9 cellular contexts compared by ENCODE assay signal in the genomic region with DNA sequence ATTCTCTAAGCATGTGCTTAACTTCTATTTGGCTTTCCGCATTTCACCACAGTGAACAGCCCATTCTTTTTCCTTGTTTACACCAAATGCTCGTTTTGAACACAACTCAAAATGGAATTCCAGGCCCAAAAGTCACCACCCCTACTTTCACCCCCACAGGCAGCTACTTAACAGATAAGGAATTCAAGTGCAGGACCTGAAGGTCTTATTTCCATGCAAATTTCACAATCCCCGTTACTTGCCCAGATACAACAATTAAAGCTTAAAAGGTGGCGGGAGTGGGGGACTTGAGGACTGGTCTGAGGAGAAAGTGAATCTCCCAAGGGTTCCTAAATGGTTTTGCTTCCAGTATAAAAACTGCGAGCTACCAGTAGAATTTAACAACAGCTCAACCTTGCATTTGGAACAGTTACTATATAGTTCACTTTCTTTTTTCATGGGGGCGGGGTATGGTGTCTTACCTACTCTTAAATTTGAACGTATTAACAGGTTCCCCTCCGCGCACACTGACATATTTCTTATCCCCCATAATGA. TPM values are rescaled to one million over a fixed set of nuclear protein-coding genes. Genes with fewer than 3 reads are reported as not detected.
A peak's percentile ranks its signal among the peaks of the same experiment; 100 is the strongest.
DNase-seq lines count a peak whose midpoint lies in the region; ATAC-seq and TF ChIP-seq lines count a peak whose summit lies in the region.
"Had no signal": no experiment of that assay in that cellular context is flagged by ENCODE, and none has a peak within 500 bp of the region (broad histone marks: within the 10 kb centered on the region; RNA-seq: fewer than 3 reads in every experiment).

No MANE protein-coding gene starts in this region.

- no peak for TF ChIP-seq POLR2A in sigmoid colon (IDR thresholded peaks at IDR 0.05)

- CTCF ChIA-PET in activated B cell treated with CpG ODN at 0.5 μM for 24 hours (lab: Charles Lee): interaction anchor here (0.8 to 1.7 kb wide), 3 partner anchors 9 to 28 kb away, joined by 3 to 5 read pairs (median 4); no protein-coding TSS in a partner anchor

- peak overlapping the region; percentile 91 for H3K4me3 Mint-ChIP-seq in activated B cell treated with CpG ODN at 0.5 μM for 24 hours

- no peak for TF ChIP-seq EP300 in sigmoid colon (IDR thresholded peaks at IDR 0.05)

- H3K9me3 ChIP-seq in heart right ventricle: peaks cover 0 to 9% (median 0%) of the 10 kb centered on the region in 11 donors
- no peaks in the 10 kb centered on the region for H3K9me3 ChIP-seq in sigmoid colon

- H3K27ac Mint-ChIP-seq in activated B cell treated with CpG ODN at 0.5 μM for 24 hours: peak overlapping the region; percentile 84

- intact Hi-C loops in activated B cell treated with CpG ODN at 0.5 μM for 24 hours (cut with micrococcal nuclease): loop anchor here (1.0 to 5.0 kb wide), 6 partner anchors 24 to 1870 kb away; partner anchors contain the start of genes AMDHD1, CRADD, FGD6 and SNRPF
- intact Hi-C loops in heart right ventricle (cut with DNase I): no loop called here
- intact Hi-C loops in sigmoid colon (cut with DNase I): loop anchor here (5.0 kb wide), 1 partner anchor 210 kb away; no protein-coding TSS in a partner anchor

- H3K9me3 Mint-ChIP-seq in activated B cell treated with CpG ODN at 0.5 μM for 24 hours: no peaks in the 10 kb centered on the region

- peaks cover 20% of the 10 kb centered on the region for H3K4me1 Mint-ChIP-seq in activated B cell treated with CpG ODN at 0.5 μM for 24 hours

- peaks cover 0 to 55% (median 18%) of the 10 kb centered on the region in 7 donors for H3K27me3 ChIP-seq in heart right ventricle
- H3K27me3 ChIP-seq in sigmoid colon: no peaks in the 10 kb centered on the region

- H3K36me3 ChIP-seq in heart right ventricle: no peaks in the 10 kb centered on the region
- no peaks in the 10 kb centered on the region for H3K36me3 ChIP-seq in sigmoid colon

- H3K27me3 Mint-ChIP-seq in activated B cell treated with CpG ODN at 0.5 μM for 24 hours: no peaks in the 10 kb centered on the region

- H3K4me1 ChIP-seq in heart right ventricle (peaks cover 0 to 14% (median 9%) of the 10 kb centered on the region in 9 donors), sigmoid colon (peaks cover 0 to 13% (median 7%) of the 10 kb centered on the region in 4 donors)

- peaks cover 2% of the 10 kb centered on the region for H3K36me3 Mint-ChIP-seq in activated B cell treated with CpG ODN at 0.5 μM for 24 hours (ENCODE audit: low read depth)

- ATAC-seq in GM18868 (IDR thresholded peaks at IDR 0.05; ENCODE audit: unreplicated experiment) (peak; percentile 18), activated B cell treated with CpG ODN at 0.5 μM for 24 hours (ENCODE audit: low read depth) (no peak), heart right ventricle (peak in 2 of 8 donors; percentile 6 to 14), GM21619 (IDR thresholded peaks at IDR 0.05; ENCODE audit: unreplicated experiment) (no peak), GM21515 (IDR thresholded peaks at IDR 0.05; ENCODE audit: unreplicated experiment) (no peak), HG03460 (IDR thresholded peaks at IDR 0.05; ENCODE audit: unreplicated experiment) (no peak)

- 28 to 42% methylated on average over 9 of the region's 9 CpGs for WGBS in heart right ventricle, 2 donors
- 35 to 48% methylated on average over 9 of the region's 9 CpGs for WGBS in sigmoid colon, 2 donors

- H3K4me3 ChIP-seq in heart right ventricle: peak overlapping the region; percentile 53 to 83 (median 75)
- peak overlapping the region; percentile 83 to 98 (median 90) for H3K4me3 ChIP-seq in sigmoid colon

- no peak for DNase-seq in activated B cell treated with CpG ODN at 0.5 μM for 24 hours
- no peak for DNase-seq in heart right ventricle
- DNase-seq in sigmoid colon: no peak
- DNase-seq in mucosa of gallbladder (ENCODE audit: low spot score): no peak

- H3K27ac ChIP-seq in heart right ventricle (peak overlapping the region in 2 of 10 donors; percentile 30 to 53), sigmoid colon (peak overlapping the region; percentile 80 to 85 (median 81))
- H3K27ac ChIP-seq: KMS-11 had no signal

- POLR2A ChIA-PET in activated B cell treated with CpG ODN at 0.5 μM for 24 hours (lab: Charles Lee): interaction anchor here (0.8 to 1.7 kb wide), 5 partner anchors 21 to 544 kb away, joined by 3 to 19 read pairs (median 4); partner anchors contain the start of genes FGD6, METAP2, NDUFA12 and VEZT

- TF ChIP-seq CTCF in activated B cell treated with CpG ODN at 0.5 μM for 24 hours (IDR thresholded peaks at IDR 0.05) (no peak), heart right ventricle (IDR thresholded peaks at IDR 0.05) (no peak), sigmoid colon (IDR thresholded peaks at IDR 0.05) (no peak)

RNA-seq across cellular contexts. Expression of gene USP44, which starts 3.7 kb away (rescaled TPM):
- 3.4 and 5.4 TPM in 2 replicates for total RNA-seq in activated B cell treated with CpG ODN at 0.5 μM for 24 hours
- total RNA-seq in heart right ventricle: under 1 TPM in 9 of 10 donors, not detected in 1; 0.19 to 0.89 (median 0.31) TPM
- under 1 TPM; 0.06 to 0.73 TPM for polyA plus RNA-seq in heart right ventricle
- 1 to 10 TPM; 1.8 to 6.1 (median 4.1) TPM for total RNA-seq in sigmoid colon
- under 1 TPM in 2 of 3 donors, not detected in 1; 0.36 to 0.60 TPM for polyA plus RNA-seq in sigmoid colon
- 2.9 TPM for total RNA-seq in mucosa of gallbladder

Comparison
In these comparisons a context has a peak if more than half of its experiments do, and no peak if none do; other contexts are left out.
1. intact Hi-C loops: an anchor here in activated B cell treated with CpG ODN at 0.5 μM for 24 hours (1.0 to 5.0 kb wide) and sigmoid colon (5.0 kb wide); none called in heart right ventricle.